In genomic region chr10:986881-987634, GRCh38 we compare ENCODE assay signal across 1 cellular context.
A peak's percentile ranks its signal among the peaks of the same experiment; 100 is the strongest.
TF ChIP-seq lines count a peak whose summit lies in the region.

No MANE protein-coding gene starts in this region.

TF ChIP-seq in IMR-90, 13 proteins besides CTCF, POLR2A, EP300 and RAD21:
- TF ChIP-seq BHLHE40 (IDR thresholded peaks at IDR 0.05; ENCODE audit: low read depth, low read length) (0 out of 2 replicates have a peak, but pooled peaks have one; percentile 21), RCOR1 (IDR thresholded peaks at IDR 0.05; ENCODE audit: insufficient replicate concordance, low read length) (no peak), MAZ (IDR thresholded peaks at IDR 0.05; ENCODE audit: borderline replicate concordance, low read depth, low read length) (peak; percentile 49; the same call in 1 of the 2 replicates), FOS (IDR thresholded peaks at IDR 0.05; ENCODE audit: low read depth, low read length) (no peak), MAFK (IDR thresholded peaks at IDR 0.05; ENCODE audit: low read depth, low read length) (no peak)
